9 cellular contexts compared by ENCODE assay signal in the genomic region with DNA sequence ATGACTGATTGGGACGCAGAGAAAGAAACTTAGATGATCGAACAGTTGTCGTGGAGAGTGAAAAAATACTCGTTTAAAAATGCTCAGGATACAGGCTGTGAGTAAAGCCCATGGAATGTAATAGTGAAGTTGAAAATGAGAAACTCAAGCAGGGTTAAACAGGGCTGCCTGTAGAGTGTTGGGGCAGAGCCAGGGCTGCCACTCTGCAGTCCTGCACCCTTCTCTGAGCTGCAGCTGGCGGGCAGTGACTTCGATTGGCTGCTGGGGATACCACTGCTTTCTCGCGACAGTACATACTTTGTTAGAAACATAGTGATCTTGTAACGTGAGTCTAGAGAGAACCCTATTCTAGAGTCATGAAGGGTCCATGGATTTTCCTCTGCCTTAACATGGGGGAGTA.
DNase-seq lines count a peak whose midpoint lies in the region; ATAC-seq and TF ChIP-seq lines count a peak whose summit lies in the region.
"Had no signal": no experiment of that assay in that cellular context is flagged by ENCODE, and none has a peak within 500 bp of the region (broad histone marks: within the 10 kb centered on the region; RNA-seq: fewer than 3 reads in every experiment).

No MANE protein-coding gene starts in this region.

- WGBS in neuronal stem cell (ENCODE audit: extremely low coverage in 2 of 2, insufficient read length in 2 of 2, insufficient replicate concordance in 1 of 2), 2 donors = no CpG with 5 or more reads among the region's 9 CpGs

- DNase-seq in AG20443 (ENCODE audit: low spot score) (peak; percentile 85), Panc1 (ENCODE audit: low read depth, low spot score) (no peak), fibroblast of peridontal ligament (ENCODE audit: extremely low read depth) (peak; percentile 85), neuronal stem cell (ENCODE audit: low spot score) (no peak), NCI-H2107 (lab: John Stamatoyannopoulos, UW) (no peak)
- no peak for DNase-seq in activated CD4-positive, alpha-beta T cell treated with anti-CD3 and anti-CD28 coated beads for 4 hours
- DNase-seq: right lobe of liver had no signal

- no peak overlapping the region for H3K4ac ChIP-seq in neuronal stem cell (ENCODE audit: low read length)

- intact Hi-C loops in Panc1 (cut with micrococcal nuclease; ENCODE audit: unreplicated experiment) = loop anchor here (5.0 to 10.0 kb wide), 2 partner anchors 143 to 296 kb away; partner anchors contain the start of gene ANKRD10

- no peak overlapping the region for H3K23ac ChIP-seq in neuronal stem cell (ENCODE audit: low read depth, low read length, poor library complexity)

- no peak overlapping the region for H2BK5ac ChIP-seq in neuronal stem cell (ENCODE audit: low read length)

- H3K27me3 ChIP-seq in Panc1 (ENCODE audit: control insufficient read depth, insufficient read depth, low read length) (no peaks in the 10 kb centered on the region), neuronal stem cell (ENCODE audit: control insufficient read depth in 3 of 3, insufficient read depth in 3 of 3, low read depth in 1 of 3, low read length in 3 of 3) (no peaks in the 10 kb centered on the region)
- H3K27me3 ChIP-seq: right lobe of liver had no signal

- H3K9ac ChIP-seq in neuronal stem cell (ENCODE audit: low read depth, low read length, poor library complexity) = no peak overlapping the region

- no peak overlapping the region for H2AFZ ChIP-seq in neuronal stem cell (ENCODE audit: low read length)

- ATAC-seq in Panc1 = peak; percentile 90
- no peak for ATAC-seq in GM21825 (IDR thresholded peaks at IDR 0.05; ENCODE audit: unreplicated experiment)
- ATAC-seq in GM18517 (IDR thresholded peaks at IDR 0.05; ENCODE audit: unreplicated experiment) = no peak

- in situ Hi-C loops in Panc1 (cut with HindIII; ENCODE audit: low pct_unique_long_range_greater_than_20kb, low sequenced_read_pairs) = no loop called here

- H2BK120ac ChIP-seq in neuronal stem cell (ENCODE audit: low read depth, low read length) = no peak overlapping the region

- CTCF ChIA-PET in Panc1 (lab: Charles Lee) = interaction anchor here (0.7 kb wide), 1 partner anchor 13 kb away, joined by 8 read pairs; no protein-coding TSS in a partner anchor

- no peak overlapping the region for H3K4me2 ChIP-seq in neuronal stem cell (ENCODE audit: insufficient read depth, low read length, poor library complexity, severe bottlenecking)

- no peak overlapping the region for H4K8ac ChIP-seq in neuronal stem cell (ENCODE audit: low read depth, low read length)

- peak overlapping the region; percentile 66 for H3K27ac ChIP-seq in Panc1 (ENCODE audit: low read length)
- peak overlapping the region; percentile 74 for H3K27ac ChIP-seq in neuronal stem cell (replicated peaks; ENCODE audit: low read length)
- H3K27ac ChIP-seq: right lobe of liver had no signal

- H3K14ac ChIP-seq in neuronal stem cell (ENCODE audit: low read length) = no peak overlapping the region

- TF ChIP-seq CTCF in Panc1 (IDR thresholded peaks at IDR 0.05) = no peak

- H4K91ac ChIP-seq in neuronal stem cell (ENCODE audit: low read depth, low read length, poor library complexity) = no peak overlapping the region

- H3K79me1 ChIP-seq in neuronal stem cell (ENCODE audit: low read depth, low read length) = peaks cover 3% of the 10 kb centered on the region

- H3K4me1 ChIP-seq in Panc1 (ENCODE audit: control insufficient read depth, insufficient read depth, low read length) (peaks cover 26% of the 10 kb centered on the region), neuronal stem cell (ENCODE audit: control insufficient read depth in 2 of 2, insufficient read depth in 1 of 2, low read depth in 1 of 2, low read length in 2 of 2) (peaks cover 31 to 43% of the 10 kb centered on the region in 2 donors)

- no peak overlapping the region for H3K18ac ChIP-seq in neuronal stem cell (ENCODE audit: low read length)

- H2BK12ac ChIP-seq in neuronal stem cell (ENCODE audit: low read length) = no peak overlapping the region

- no TSS peak for BruUV-seq in Panc1 (replicated peaks; lab: Mats Ljungman, UMichigan)

- H3K4me3 ChIP-seq in Panc1 (ENCODE audit: low read depth in 2 of 2, low read length in 2 of 2) (no peak overlapping the region), neuronal stem cell (ENCODE audit: low read length in 2 of 2) (no peak overlapping the region)
- H3K4me3 ChIP-seq: right lobe of liver had no signal

- POLR2A ChIA-PET in Panc1 (lab: Charles Lee) = no interaction called here

- no peaks in the 10 kb centered on the region for H3K36me3 ChIP-seq in Panc1 (ENCODE audit: control insufficient read depth, insufficient read depth, low read length)
- H3K36me3 ChIP-seq in neuronal stem cell (replicated peaks in 1 of 2; ENCODE audit: control insufficient read depth in 2 of 2, insufficient read depth in 2 of 2, low read length in 2 of 2) = peaks cover 0 to 20% of the 10 kb centered on the region in 2 donors
- H3K36me3 ChIP-seq: right lobe of liver had no signal

- no peak overlapping the region for H2AK5ac ChIP-seq in neuronal stem cell (ENCODE audit: low read depth, low read length)

- H3K9me3 ChIP-seq in Panc1 (ENCODE audit: control insufficient read depth, insufficient read depth, low read depth, low read length) (no peaks in the 10 kb centered on the region), neuronal stem cell (replicated peaks in 1 of 2; ENCODE audit: control insufficient read depth in 2 of 2, insufficient read depth in 1 of 2, low read depth in 1 of 2, low read length in 2 of 2) (peaks cover 0 to 2% of the 10 kb centered on the region in 2 donors)
- H3K9me3 ChIP-seq: right lobe of liver had no signal

- no peak overlapping the region for H2BK15ac ChIP-seq in neuronal stem cell (ENCODE audit: low read length)

Comparison
In these comparisons a context has a peak if more than half of its experiments do, and no peak if none do; other contexts are left out.
1. DNase-seq: peak in AG20443 (single experiment) and fibroblast of peridontal ligament (single experiment); none in Panc1 (single experiment), neuronal stem cell (single experiment), NCI-H2107 (single experiment) and activated CD4-positive, alpha-beta T cell treated with anti-CD3 and anti-CD28 coated beads for 4 hours (0 of 2).